ENCODE assay signal across 8 cellular contexts in the genomic region with DNA sequence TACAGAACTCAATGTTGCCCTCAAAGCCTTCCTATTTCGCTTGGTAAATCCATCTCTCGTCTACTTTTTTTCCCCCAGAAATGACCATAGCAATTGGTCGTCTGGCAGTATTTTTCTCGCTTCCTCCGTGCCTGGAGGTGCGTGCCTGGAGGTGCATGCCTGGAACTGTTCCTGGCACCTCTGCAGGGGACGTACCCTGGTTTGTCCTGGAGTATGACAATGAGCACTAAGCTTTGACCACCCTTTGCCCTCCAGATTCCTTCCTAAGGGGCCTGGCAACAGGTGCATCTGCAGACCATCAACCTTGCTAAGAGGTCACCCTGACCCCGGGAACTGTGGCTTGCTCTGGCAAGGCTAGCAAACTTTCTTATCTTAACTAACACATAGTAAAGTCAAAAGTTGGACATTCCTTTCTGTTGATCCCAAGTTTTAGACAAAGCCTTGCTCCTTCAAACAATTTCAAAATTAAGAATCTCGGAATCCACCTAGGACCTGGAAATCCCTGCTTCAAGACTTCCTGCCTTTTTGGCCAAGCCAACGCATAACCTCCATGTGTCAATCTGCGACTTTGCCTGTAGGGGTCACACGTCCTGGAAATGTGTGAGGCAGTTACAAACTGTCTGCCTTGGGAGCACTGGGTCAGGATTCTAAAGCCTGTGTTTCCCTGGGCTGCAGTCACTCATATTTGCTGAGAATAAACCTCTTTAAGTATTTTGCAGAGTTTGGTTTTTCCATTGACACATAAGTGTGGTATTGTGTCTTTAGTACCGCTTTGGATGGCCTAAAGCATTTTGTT. TPM values are rescaled to one million over a fixed set of nuclear protein-coding genes. Genes with fewer than 3 reads are reported as not detected.
A peak's percentile ranks its signal among the peaks of the same experiment; 100 is the strongest.
DNase-seq lines count a peak whose midpoint lies in the region; ATAC-seq, FAIRE-seq and TF ChIP-seq lines count a peak whose summit lies in the region.

No MANE protein-coding gene starts in this region.

- no peaks in the 10 kb centered on the region for H3K4me1 Mint-ChIP-seq in activated T-cell treated with anti-CD3 and anti-CD28 coated beads, Interleukin-2, amount 50 U/mL, for 4 hours (ENCODE audit: low read depth)
- H3K4me1 Mint-ChIP-seq in brain, result peaks cover 9% of the 10 kb centered on the region

- H3K27ac ChIP-seq in liver (ENCODE audit: low read depth in 1 of 2, low read length in 2 of 2), result no peak overlapping the region

- H3K27ac Mint-ChIP-seq in brain, result no peak overlapping the region

- no peak overlapping the region for H3K4me3 ChIP-seq in liver (ENCODE audit: low read depth in 1 of 3, low read length in 3 of 3)

- no peak for DNase-seq in activated T-cell treated with anti-CD3 and anti-CD28 coated beads, Interleukin-2, amount 50 U/mL, for 4 hours
- DNase-seq in activated T-cell treated with anti-CD3 and anti-CD28 coated beads, Interleukin-2, amount 50 U/mL, for 1 hour, result no peak
- DNase-seq in H54 (ENCODE audit: insufficient read length, low spot score) (peak; percentile 73), NCI-H146 treated with DMSO at 0.1 percent for 48 hours (lab: John Stamatoyannopoulos, UW; ENCODE audit: unreplicated experiment) (peak; percentile 53), cortex of kidney (lab: John Stamatoyannopoulos, UW) (no peak)
- no peak for DNase-seq in NK-92 treated with Interleukin-12 subunit alpha and Interleukin-12 subunit beta, amount 100 ng/mL, for 24 hours (lab: John Stamatoyannopoulos, UW)

- H3K9ac ChIP-seq in liver (ENCODE audit: low read depth in 1 of 2, low read length in 2 of 2), result no peak overlapping the region

- TF ChIP-seq RAD21 in liver (IDR thresholded peaks at IDR 0.05), result peak; percentile 72 to 80

- no peaks in the 10 kb centered on the region for H3K27me3 ChIP-seq in liver (ENCODE audit: control insufficient read depth in 4 of 4, insufficient read depth in 4 of 4, low read length in 3 of 4)

- peaks cover 24% of the 10 kb centered on the region for H3K27me3 Mint-ChIP-seq in activated T-cell treated with anti-CD3 and anti-CD28 coated beads, Interleukin-2, amount 50 U/mL, for 4 hours (ENCODE audit: low read depth)
- H3K27me3 Mint-ChIP-seq in brain, result no peaks in the 10 kb centered on the region

- no peaks in the 10 kb centered on the region for H3K4me1 ChIP-seq in liver (ENCODE audit: control insufficient read depth in 4 of 4, insufficient read depth in 4 of 4, low read length in 3 of 4)

- 58% methylated on average over 13 of the region's 13 CpGs for WGBS in liver

- no peaks in the 10 kb centered on the region for H3K36me3 Mint-ChIP-seq in activated T-cell treated with anti-CD3 and anti-CD28 coated beads, Interleukin-2, amount 50 U/mL, for 4 hours (ENCODE audit: insufficient read depth)
- H3K36me3 Mint-ChIP-seq in brain, result no peaks in the 10 kb centered on the region

- ATAC-seq in activated T-cell treated with anti-CD3 and anti-CD28 coated beads, Interleukin-2, amount 50 U/mL, for 4 hours, result peak; percentile 59 to 62

- no peak for TF ChIP-seq POLR2A in H54 (IDR thresholded peaks at IDR 0.05; ENCODE audit: low read depth, low read length)

- H3K4me3 Mint-ChIP-seq in activated T-cell treated with anti-CD3 and anti-CD28 coated beads, Interleukin-2, amount 50 U/mL, for 4 hours, result no peak overlapping the region
- no peak overlapping the region for H3K4me3 Mint-ChIP-seq in brain

- no peaks in the 10 kb centered on the region for H3K36me3 ChIP-seq in liver (ENCODE audit: control insufficient read depth in 4 of 4, insufficient read depth in 3 of 4, low read depth in 1 of 4, low read length in 3 of 4)

- no peaks in the 10 kb centered on the region for H3K9me3 ChIP-seq in liver (ENCODE audit: control insufficient read depth in 4 of 4, low read length in 3 of 4)

- H3K9me3 Mint-ChIP-seq in activated T-cell treated with anti-CD3 and anti-CD28 coated beads, Interleukin-2, amount 50 U/mL, for 4 hours, result no peaks in the 10 kb centered on the region
- H3K9me3 Mint-ChIP-seq in brain, result no peaks in the 10 kb centered on the region

- peak; percentile 99 for FAIRE-seq in H54 (lab: Jason Lieb, UNC)

- TF ChIP-seq CTCF in brain (conservative IDR thresholded peaks at IDR 0.05) (peak; percentile 41 to 60), liver (IDR thresholded peaks at IDR 0.05; ENCODE audit: low read depth, low read length, missing input control) (peak; percentile 57)

TF ChIP-seq in liver, 16 proteins besides CTCF, POLR2A, EP300 and RAD21:
- no peak for TF ChIP-seq FOXA1 (IDR thresholded peaks at IDR 0.05)
TF ChIP-seq in liver: peak in this region for 0.

RNA-seq across cellular contexts. Expression of a gene that starts 28.8 kb away (rescaled TPM):
- total RNA-seq in activated T-cell treated with anti-CD3 and anti-CD28 coated beads, Interleukin-2, amount 50 U/mL, for 4 hours, result 10 to 100 TPM; 51.8 to 54.6 (median 52.5) TPM
- 15.8 TPM for polyA plus RNA-seq in brain (ENCODE audit: insufficient read depth, low read depth, low replicate concordance)
- 10 to 100 TPM; 24.8 to 31.0 TPM for total RNA-seq in liver
- 1 to 10 TPM; 6.7 to 9.8 TPM for polyA plus RNA-seq in liver

Comparison
In these comparisons a context has a peak if more than half of its experiments do, and no peak if none do; other contexts are left out.
1. DNase-seq: peak in H54 (single experiment) and NCI-H146 treated with DMSO at 0.1 percent for 48 hours (single experiment); none in activated T-cell treated with anti-CD3 and anti-CD28 coated beads, Interleukin-2, amount 50 U/mL, for 4 hours (single experiment), activated T-cell treated with anti-CD3 and anti-CD28 coated beads, Interleukin-2, amount 50 U/mL, for 1 hour (single experiment), NK-92 treated with Interleukin-12 subunit alpha and Interleukin-12 subunit beta, amount 100 ng/mL, for 24 hours (single experiment) and cortex of kidney (single experiment).